Comparison of ENCODE assay signal across 20 cellular contexts in genomic region chr11:63747006-63747405, GRCh38. TPM values are rescaled to one million over a fixed set of nuclear protein-coding genes. Genes with fewer than 3 reads are reported as not detected.
DNase-seq lines count a peak whose midpoint lies in the region; ATAC-seq, FAIRE-seq and TF ChIP-seq lines count a peak whose summit lies in the region.
"Had no signal": no experiment of that assay in that cellular context is flagged by ENCODE, and none has a peak within 500 bp of the region (broad histone marks: within the 10 kb centered on the region; RNA-seq: fewer than 3 reads in every experiment).

No MANE protein-coding gene starts in this region.

- H3K4me1 ChIP-seq in GM23248 (ENCODE audit: insufficient read depth) (no peaks in the 10 kb centered on the region), K562 (replicated peaks in 1 of 2; ENCODE audit: control insufficient read depth in 2 of 2, insufficient read depth in 2 of 2, low read length in 2 of 2) (peaks cover 11 to 25% of the 10 kb centered on the region in 2 experiments; a peak in 4 of 5 replicates), neutrophil (ENCODE audit: control insufficient read depth in 1 of 2, insufficient read depth in 1 of 2, low read depth in 1 of 2, low read length in 1 of 2) (peaks cover 16 to 17% of the 10 kb centered on the region in 2 experiments)
- H3K4me1 ChIP-seq: A549 had no signal

- no peaks in the 10 kb centered on the region for H3K27me3 ChIP-seq in GM23248 (replicated peaks; ENCODE audit: insufficient read depth)
- H3K27me3 ChIP-seq in K562 (ENCODE audit: control insufficient read depth in 2 of 2, insufficient read depth in 2 of 2, low read length in 2 of 2), result no peaks in the 10 kb centered on the region
- H3K27me3 ChIP-seq in neutrophil, result no peaks in the 10 kb centered on the region

- H3K4me3 ChIP-seq in GM23248 (no peak overlapping the region), K562 (no peak overlapping the region), neutrophil (ENCODE audit: low read depth in 1 of 2, low read length in 1 of 2) (no peak overlapping the region)
- H3K4me3 ChIP-seq: A549 had no signal

- TF ChIP-seq CTCF in K562 (IDR thresholded peaks at IDR 0.05 in 2 of 3, conservative IDR thresholded peaks at IDR 0.05 in 1 of 3; ENCODE audit: insufficient read depth in 2 of 3, low read depth in 1 of 3, low read length in 3 of 3), result no peak
- no peak for TF ChIP-seq CTCF in neutrophil (IDR thresholded peaks at IDR 0.05)

- TF ChIP-seq POLR2A in K562 (conservative IDR thresholded peaks at IDR 0.05), result no peak

- H3K9ac ChIP-seq in GM23248 (no peak overlapping the region), K562 (ENCODE audit: insufficient read depth in 1 of 2, low read depth in 2 of 2, low read length in 2 of 2) (no peak overlapping the region)

- H3K9me2 ChIP-seq in GM23248 (ENCODE audit: insufficient read depth), result no peaks in the 10 kb centered on the region

- WGBS in GM23248 (ENCODE audit: low coverage in 1 of 2, low lambda C conversion rate in 2 of 2, missing lambda C conversion rate in 2 of 2), 2 experiments, result 18 to 24% methylated on average over 3 of the region's 3 CpGs
- WGBS in K562 (ENCODE audit: insufficient coverage, low coverage, missing lambda C conversion rate), result 31% methylated on average over 3 of the region's 3 CpGs

- no peaks in the 10 kb centered on the region for H3K9me1 ChIP-seq in K562 (ENCODE audit: control insufficient read depth, insufficient read depth, low read length)

- in situ Hi-C loops in GM23248 (cut with MboI) (loop anchor here (25.0 kb wide), 1 partner anchor 260 kb away; the partner anchor contains the start of gene PLAAT5), K562 (cut with MboI) (no loop called here)

- intact Hi-C loops in K562 (cut with micrococcal nuclease), result loop anchor here (2.0 to 10.0 kb wide), 2 partner anchors 76 to 398 kb away; partner anchors contain the start of gene ATL3

- H2AFZ ChIP-seq in GM23248, result no peak overlapping the region
- H2AFZ ChIP-seq in K562 (ENCODE audit: low read depth, low read length), result no peak overlapping the region

- no TSS peak for BruUV-seq in K562 (replicated peaks; lab: Mats Ljungman, UMichigan)

- no peak overlapping the region for H3K4me2 ChIP-seq in GM23248 (ENCODE audit: unreplicated experiment)
- H3K4me2 ChIP-seq in K562 (ENCODE audit: insufficient read depth, low read length), result peak overlapping the region; percentile 42; the same call in 1 of the 2 replicates
- H3K4me2 ChIP-seq: A549 had no signal

- ATAC-seq in K562, result peak; percentile 60
- ATAC-seq: A549 had no signal

- H3K79me2 ChIP-seq in GM23248 (ENCODE audit: insufficient read depth) (peaks cover 73% of the 10 kb centered on the region), K562 (ENCODE audit: control insufficient read depth, insufficient read depth, low read length) (peaks cover 46% of the 10 kb centered on the region)

- no peak for TF ChIP-seq EP300 in K562 (IDR thresholded peaks at IDR 0.05; ENCODE audit: low read length)

- CTCF ChIA-PET in K562 (lab: Yijun Ruan, JAX; ENCODE audit: low intra/inter-chr PET ratio), result no interaction called here

- H3K9me3 ChIP-seq in GM23248 (ENCODE audit: low read depth) (no peaks in the 10 kb centered on the region), K562 (replicated peaks; ENCODE audit: control insufficient read depth, insufficient read depth, low read depth, low read length) (no peaks in the 10 kb centered on the region), neutrophil (no peaks in the 10 kb centered on the region)
- H3K9me3 ChIP-seq: A549 had no signal

- TF ChIP-seq RAD21 in K562 (CRISPR knock-in tag; conservative IDR thresholded peaks at IDR 0.05 in 1 of 2, IDR thresholded peaks at IDR 0.05 in 1 of 2), result no peak

- DNase-seq in GM23248 (peak; percentile 43), K562 (ENCODE audit: extremely low read depth in 1 of 4, low spot score in 3 of 4) (peak in 1 of 4 experiments; percentile 32), fibroblast of gingiva (ENCODE audit: low read depth) (peak; percentile 56), NCI-H2107 (lab: John Stamatoyannopoulos, UW) (no peak), amniotic stem cell (lab: John Stamatoyannopoulos, UW) (no peak), NOMO-1 treated with dmso at 0.1 percent for 144 hours (lab: John Stamatoyannopoulos, UW; ENCODE audit: unreplicated experiment) (no peak)
- DNase-seq: CD4-positive, alpha-beta T cell; DMS79; GOT3; KBM-7; NCI-H1092 treated with DMSO at 0.1 percent for 48 hours; NCI-H187; NCI-H2171; SIG-M5 had no signal

- peaks cover 11% of the 10 kb centered on the region; the same call in 1 of the 2 replicates for H4K20me1 ChIP-seq in GM23248 (ENCODE audit: insufficient read depth)
- 0 out of 2 replicates have a peak, but pooled peaks cover 6% of the 10 kb centered on the region for H4K20me1 ChIP-seq in K562 (replicated peaks; ENCODE audit: control insufficient read depth, insufficient read depth, low read length)

- FAIRE-seq in K562 (lab: Jason Lieb, UNC), result peak; percentile 6
- FAIRE-seq: A549, G401.6, GM12891, RCC 7860 had no signal

- H3K27ac ChIP-seq in GM23248 (no peak overlapping the region), K562 (ENCODE audit: extremely low read depth, low read depth, low read length) (no peak overlapping the region), neutrophil (peak overlapping the region; percentile 51)
- H3K27ac ChIP-seq: A549, HL-60 had no signal

- H3F3A ChIP-seq in GM23248 (ENCODE audit: insufficient read depth), result no peaks in the 10 kb centered on the region

- H3K36me3 ChIP-seq in GM23248 (ENCODE audit: low read depth) (peaks cover 8% of the 10 kb centered on the region), K562 (ENCODE audit: control insufficient read depth, insufficient read depth, low read length) (peaks cover 30% of the 10 kb centered on the region; the same call in 1 of the 3 replicates), neutrophil (peaks cover 58% of the 10 kb centered on the region)

- POLR2A ChIA-PET in K562 (lab: Yijun Ruan, JAX), result no interaction called here

TF ChIP-seq in K562, 482 proteins besides CTCF, POLR2A, EP300 and RAD21 (continues in another document):
- TF ChIP-seq MECOM (CRISPR knock-in tag; IDR thresholded peaks at IDR 0.05) (no peak), TEAD4 (IDR thresholded peaks at IDR 0.05; ENCODE audit: low read length) (peak; percentile 25; the same call in 1 of the 2 replicates), TEAD4 (CRISPR knock-in tag; IDR thresholded peaks at IDR 0.05; ENCODE audit: borderline replicate concordance) (no peak), WHSC1 (IDR thresholded peaks at IDR 0.05; ENCODE audit: low read length) (no peak), ZNF561 (CRISPR knock-in tag; conservative IDR thresholded peaks at IDR 0.05) (no peak), NUFIP1 (IDR thresholded peaks at IDR 0.05; ENCODE audit: partially characterized antibody) (no peak), HINFP (tag; conservative IDR thresholded peaks at IDR 0.05; ENCODE audit: low read depth) (no peak)
- TF ChIP-seq, protein P1, sequence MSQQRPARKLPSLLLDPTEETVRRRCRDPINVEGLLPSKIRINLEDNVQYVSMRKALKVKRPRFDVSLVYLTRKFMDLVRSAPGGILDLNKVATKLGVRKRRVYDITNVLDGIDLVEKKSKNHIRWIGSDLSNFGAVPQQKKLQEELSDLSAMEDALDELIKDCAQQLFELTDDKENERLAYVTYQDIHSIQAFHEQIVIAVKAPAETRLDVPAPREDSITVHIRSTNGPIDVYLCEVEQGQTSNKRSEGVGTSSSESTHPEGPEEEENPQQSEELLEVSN (IDR thresholded peaks at IDR 0.05; ENCODE audit: borderline replicate concordance in 1 of 2, extremely low read depth in 1 of 2, insufficient read depth in 1 of 2, insufficient read length in 1 of 2, low read depth in 1 of 2, low read length in 1 of 2, poor library complexity in 1 of 2, severe bottlenecking in 1 of 2), result peak in 1 of 2 experiments; percentile 66

RNA-seq across cellular contexts. Expression of gene ZFTA, which starts 21.6 kb away (rescaled TPM):
- total RNA-seq in GM23248 (2014; rRNA removed; shearing (Covaris generic)), result 16.6 and 23.0 TPM in 2 replicates
- polyA plus RNA-seq in GM23248 (2016; fragmentation: Nextera tagmentation; extraction: Ambion mirVana), result 0.87 and 0.96 TPM in 2 replicates
- 11.1 and 14.8 TPM in 2 replicates for total RNA-seq in K562 (2011; cell fraction: chromatin; rRNA removed; ENCODE audit: low replicate concordance)
- 8.8 and 11.5 TPM in 2 replicates for total RNA-seq in K562 (2011; cell fraction: nucleolus; rRNA removed)
- total RNA-seq in K562 (2011; cell fraction: nucleoplasm; rRNA removed), result 12.8 and 16.3 TPM in 2 replicates
- total RNA-seq in K562 (2014; rRNA removed), result 6.7 and 7.6 TPM in 2 replicates
- total RNA-seq in K562 (2014; rRNA removed; fragmentation: Illumina TruSeq; extraction: Trizol), result 2.9 and 3.0 TPM in 2 replicates
- 3.7 and 4.2 TPM in 2 replicates for total RNA-seq in K562 (2015; rRNA removed; fragmentation: Illumina TruSeq; extraction: Trizol)
- total RNA-seq in K562 (2021), result 8.4 and 12.3 TPM in 2 replicates
- 2.6 and 2.8 TPM in 2 replicates for polyA plus RNA-seq in K562 (2011; rRNA removed)
- polyA plus RNA-seq in K562 (2011; cell fraction: cytosol; rRNA removed), result 1.7 and 4.1 TPM in 2 replicates
- 10.4 and 14.9 TPM in 2 replicates for polyA plus RNA-seq in K562 (2011; cell fraction: nucleus; rRNA removed)
- 3.1 and 3.3 TPM in 2 replicates for polyA plus RNA-seq in K562 (2012)
- polyA plus RNA-seq in K562 (2014; fragmentation: Illumina TruSeq; extraction: Trizol), result 2.5 and 2.6 TPM in 2 replicates
- polyA plus RNA-seq in K562 (2014; fragmentation: Nextera tagmentation; extraction: Ambion mirVana), result under 1 TPM; 0.45 TPM
- polyA plus RNA-seq in K562 (2014; rRNA removed), result 4.6 and 5.1 TPM in 2 replicates
- polyA minus RNA-seq in K562 (2011; rRNA and poly(A)+ RNA removed), result 1.9 and 2.1 TPM in 2 replicates
- polyA minus RNA-seq in K562 (2011; cell fraction: cytosol; rRNA and poly(A)+ RNA removed), result 2.3 and 4.7 TPM in 2 replicates
- polyA minus RNA-seq in K562 (2011; cell fraction: nucleus; rRNA and poly(A)+ RNA removed), result 5.1 and 5.3 TPM in 2 replicates

Comparison
In these comparisons a context has a peak if more than half of its experiments do, and no peak if none do; other contexts are left out.
1. DNase-seq: peak in GM23248 (single experiment) and fibroblast of gingiva (single experiment); none in NCI-H2107 (single experiment), amniotic stem cell (single experiment) and NOMO-1 treated with dmso at 0.1 percent for 144 hours (single experiment).